Comparison of ENCODE assay signal across 12 cellular contexts in the genomic region with DNA sequence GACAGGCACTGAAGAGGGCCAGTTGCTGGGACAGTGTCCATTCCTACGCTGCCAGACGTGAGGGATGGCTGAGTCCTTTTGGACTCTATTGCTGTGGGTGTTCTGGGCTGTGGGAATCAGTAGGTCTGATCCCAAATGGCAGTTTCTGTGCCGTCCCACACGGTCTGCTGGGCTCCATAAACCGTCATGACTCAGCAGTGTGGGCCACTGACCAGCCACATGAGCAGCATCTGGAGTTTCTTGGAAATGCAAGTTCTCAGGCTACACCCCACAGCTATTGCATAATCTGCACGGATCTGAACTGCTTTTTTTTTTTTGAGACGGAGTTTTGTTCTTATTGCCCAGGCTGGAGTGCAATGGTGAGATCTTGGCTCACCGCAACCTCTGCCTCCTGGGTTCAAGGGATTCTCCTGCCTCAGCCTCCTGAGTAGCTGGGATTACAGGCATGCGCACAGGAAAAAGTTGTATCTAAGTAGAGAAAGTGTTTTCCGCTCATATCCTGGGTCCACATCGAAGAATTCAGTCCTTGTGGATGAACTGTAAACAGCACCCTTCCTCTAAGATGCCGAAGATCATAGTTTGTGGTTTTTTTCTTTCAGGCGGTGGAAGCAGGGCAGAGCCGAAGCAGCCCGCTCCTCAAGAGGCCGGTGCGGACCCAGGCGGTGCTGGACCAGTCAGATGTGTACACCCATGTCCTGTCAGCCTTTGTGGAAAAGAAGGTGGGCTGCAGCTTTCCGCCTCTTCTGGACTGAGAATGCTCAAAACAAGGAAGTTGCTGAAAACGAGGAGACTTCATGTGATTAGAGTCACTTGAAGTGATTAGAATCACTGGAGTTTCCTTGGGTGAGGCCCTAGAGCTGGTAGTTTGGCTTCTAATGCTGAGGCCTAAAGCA. TPM values are rescaled to one million over a fixed set of nuclear protein-coding genes. Genes with fewer than 3 reads are reported as not detected.
DNase-seq lines count a peak whose midpoint lies in the region; ATAC-seq and TF ChIP-seq lines count a peak whose summit lies in the region.
"Had no signal": no experiment of that assay in that cellular context is flagged by ENCODE, and none has a peak within 500 bp of the region (broad histone marks: within the 10 kb centered on the region; RNA-seq: fewer than 3 reads in every experiment).

No MANE protein-coding gene starts in this region.

- H3K4ac ChIP-seq in mesenchymal stem cell (ENCODE audit: low read depth in 1 of 2, low read length in 2 of 2) = no peak overlapping the region

- H2BK15ac ChIP-seq in mesenchymal stem cell (ENCODE audit: low read depth, poor library complexity, severe bottlenecking) = no peak overlapping the region

- H4K91ac ChIP-seq in mesenchymal stem cell (ENCODE audit: low read length) = no peak overlapping the region

- H3K9me3 ChIP-seq in mesenchymal stem cell (ENCODE audit: control insufficient read depth, low read length) (no peaks in the 10 kb centered on the region), esophagus muscularis mucosa (no peaks in the 10 kb centered on the region)
- H3K9me3 ChIP-seq: thoracic aorta had no signal

- peak overlapping the region in 1 of 2 experiments; percentile 73 for H2BK12ac ChIP-seq in mesenchymal stem cell (ENCODE audit: low read length in 2 of 2)

- H3K14ac ChIP-seq in mesenchymal stem cell (ENCODE audit: low read length in 2 of 2) = no peak overlapping the region

- no peak overlapping the region for H2AFZ ChIP-seq in mesenchymal stem cell (ENCODE audit: low read depth, low read length)
- H2AFZ ChIP-seq: neural progenitor cell had no signal

- H3K27ac ChIP-seq in cingulate gyrus (ENCODE audit: low read depth, low read length) (peak overlapping the region; percentile 51), mesenchymal stem cell (ENCODE audit: low read length, poor library complexity, severe bottlenecking) (peak overlapping the region; percentile 72), esophagus muscularis mucosa (replicated peaks in 1 of 4) (peak overlapping the region in 2 of 4 donors; percentile 28 to 43)
- H3K27ac ChIP-seq: neural progenitor cell, thoracic aorta, VCaP had no signal

- ATAC-seq in GM18511 (IDR thresholded peaks at IDR 0.05; ENCODE audit: unreplicated experiment) = no peak

- H2BK120ac ChIP-seq in mesenchymal stem cell (ENCODE audit: low read depth, low read length) = no peak overlapping the region

- no peaks in the 10 kb centered on the region for H3K27me3 ChIP-seq in mesenchymal stem cell (ENCODE audit: control insufficient read depth in 1 of 2, insufficient read depth in 1 of 2, low read length in 2 of 2)
- no peaks in the 10 kb centered on the region for H3K27me3 ChIP-seq in esophagus muscularis mucosa
- H3K27me3 ChIP-seq: neural progenitor cell had no signal

- TF ChIP-seq EP300 in esophagus muscularis mucosa (IDR thresholded peaks at IDR 0.05) = no peak

- H2BK5ac ChIP-seq in mesenchymal stem cell (ENCODE audit: low read depth, low read length, poor library complexity, severe bottlenecking) = no peak overlapping the region

- peak; percentile 35 for DNase-seq in AG09309 (ENCODE audit: low read depth)
- DNase-seq in KBM-7 = peak; percentile 32
- DNase-seq in mesenchymal stem cell = peak; percentile 21
- no peak for DNase-seq in NCI-H226
- DNase-seq in LoVo (ENCODE audit: low spot score) = no peak
- DNase-seq in esophagus muscularis mucosa (ENCODE audit: extremely low spot score) = no peak
- DNase-seq: NCI-H1092 treated with DMSO at 0.1 percent for 48 hours had no signal

- intact Hi-C loops in esophagus muscularis mucosa (cut with DNase I) = no loop called here

- no peak for TF ChIP-seq CTCF in AG09309 (IDR thresholded peaks at IDR 0.05; ENCODE audit: control insufficient read depth, insufficient read depth, low read depth, low read length, missing control alignments)
- no peak for TF ChIP-seq CTCF in esophagus muscularis mucosa (IDR thresholded peaks at IDR 0.05)

- H4K8ac ChIP-seq in mesenchymal stem cell (ENCODE audit: low read length) = peak overlapping the region; percentile 5

- peaks cover 62 to 89% of the 10 kb centered on the region in 2 experiments for H3K36me3 ChIP-seq in mesenchymal stem cell (ENCODE audit: control insufficient read depth in 1 of 2, insufficient read depth in 2 of 2, low read depth in 1 of 2, low read length in 2 of 2)
- peaks cover 53 to 99% (median 93%) of the 10 kb centered on the region in 4 donors for H3K36me3 ChIP-seq in esophagus muscularis mucosa
- H3K36me3 ChIP-seq: neural progenitor cell had no signal

- H3K18ac ChIP-seq in mesenchymal stem cell (ENCODE audit: low read depth in 1 of 2, low read length in 2 of 2) = peak overlapping the region in 1 of 2 experiments; percentile 69

- peaks cover 16% of the 10 kb centered on the region for H3K79me1 ChIP-seq in mesenchymal stem cell (replicated peaks; ENCODE audit: low read length, poor library complexity, severe bottlenecking)

- peak overlapping the region; percentile 50 for H3K9ac ChIP-seq in mesenchymal stem cell (ENCODE audit: low read length)
- H3K9ac ChIP-seq: neural progenitor cell had no signal

- H3K4me1 ChIP-seq in mesenchymal stem cell (ENCODE audit: control insufficient read depth, insufficient read depth, low read depth, low read length) = peaks cover 18% of the 10 kb centered on the region
- peaks cover 0 to 20% (median 17%) of the 10 kb centered on the region in 4 donors for H3K4me1 ChIP-seq in esophagus muscularis mucosa

- H2AK5ac ChIP-seq in mesenchymal stem cell (ENCODE audit: low read length, severe bottlenecking) = peak overlapping the region; percentile 95

- WGBS in mesenchymal stem cell = 83% methylated on average over 20 of the region's 20 CpGs
- WGBS in esophagus muscularis mucosa = 90% methylated on average over 18 of the region's 20 CpGs

- H3K23ac ChIP-seq in mesenchymal stem cell (ENCODE audit: low read length in 2 of 2) = no peak overlapping the region

- in situ Hi-C loops in KBM-7 (cut with MboI; ENCODE audit: low pct_unique_long_range_greater_than_20kb, low sequenced_read_pairs) = no loop called here

- H3K4me2 ChIP-seq in mesenchymal stem cell (ENCODE audit: low read length, poor library complexity, severe bottlenecking) = no peak overlapping the region
- H3K4me2 ChIP-seq: neural progenitor cell had no signal

- no peak overlapping the region for H3K4me3 ChIP-seq in AG09309 (ENCODE audit: control insufficient read depth, low read depth, low read length)
- no peak overlapping the region for H3K4me3 ChIP-seq in mesenchymal stem cell (ENCODE audit: insufficient read depth in 1 of 2, low read depth in 1 of 2, low read length in 2 of 2)
- H3K4me3 ChIP-seq in esophagus muscularis mucosa = no peak overlapping the region
- H3K4me3 ChIP-seq: neural progenitor cell, thoracic aorta had no signal

- no peak for TF ChIP-seq POLR2A in esophagus muscularis mucosa (IDR thresholded peaks at IDR 0.05; ENCODE audit: low read depth)

RNA-seq across cellular contexts. Expression of a gene that starts 25.5 kb away (rescaled TPM):
- 24.8 TPM for polyA plus RNA-seq in mesenchymal stem cell (2013, experiment 1 of 2)
- 24.4 TPM for polyA plus RNA-seq in mesenchymal stem cell (2013, experiment 2 of 2)
- 10 to 100 TPM; 24.9 to 41.0 (median 31.0) TPM for total RNA-seq in esophagus muscularis mucosa

RNA-seq across cellular contexts. Expression of a gene that starts 57.5 kb away (rescaled TPM):
- polyA plus RNA-seq in mesenchymal stem cell (2013, experiment 1 of 2) = 65.6 TPM
- polyA plus RNA-seq in mesenchymal stem cell (2013, experiment 2 of 2) = 62.1 TPM
- total RNA-seq in esophagus muscularis mucosa = 10 to 100 TPM; 39.9 to 63.7 (median 45.6) TPM

Comparison
In these comparisons a context has a peak if more than half of its experiments do, and no peak if none do; other contexts are left out.
1. DNase-seq: peak in AG09309 (single experiment), KBM-7 (single experiment) and mesenchymal stem cell (single experiment); none in NCI-H226 (single experiment), LoVo (single experiment) and esophagus muscularis mucosa (single experiment).